Comparison of ENCODE assay signal across 4 cellular contexts in genomic region chr5:109885205-109885604, GRCh38.
"Had no signal": no experiment of that assay in that cellular context is flagged by ENCODE, and none has a peak within 500 bp of the region (broad histone marks: within the 10 kb centered on the region; RNA-seq: fewer than 3 reads in every experiment).

No MANE protein-coding gene starts in this region.

- H3K4me3 ChIP-seq: GM23338 had no signal

- ATAC-seq: GM23338 had no signal

- H3K4me3 Mint-ChIP-seq: GM23338, H9 had no signal

- H3K9me3 Mint-ChIP-seq: GM23338, H9 had no signal

- DNase-seq: H9, HCEC 1CT, IMR-90 had no signal

- H3K4me1 Mint-ChIP-seq: GM23338, H9 had no signal

- H3K4me2 ChIP-seq: GM23338 had no signal

- H2AFZ ChIP-seq: GM23338 had no signal

- H3K27ac Mint-ChIP-seq: GM23338, H9 had no signal
